8 cellular contexts compared by ENCODE assay signal in genomic region chr5:693271-694041, GRCh38. TPM values are rescaled to one million over a fixed set of nuclear protein-coding genes. Genes with fewer than 3 reads are reported as not detected.
DNase-seq lines count a peak whose midpoint lies in the region; ATAC-seq and TF ChIP-seq lines count a peak whose summit lies in the region.
"Not testable (repeated sequence)": the region's sequence is repeated elsewhere in the genome, so short reads cannot be mapped to it uniquely, and the experiment has no call there.

TPPP (minus strand) TSS chr5:693352; CDS start chr5:678060, 15,292 bp downstream.

- not testable (repeated sequence) for H3K4me1 ChIP-seq in adipocyte (ENCODE audit: control insufficient read depth, insufficient read depth, low read length)

- peak; percentile 74 for DNase-seq in ELR (ENCODE audit: low read depth)
- not testable (repeated sequence) for DNase-seq in HFFc6
- peak; percentile 56 for DNase-seq in NCI-H1105 treated with DMSO at 0.1 percent for 48 hours (lab: John Stamatoyannopoulos, UW)
- DNase-seq in T-helper 2 cell = peak; percentile 67 to 81 (median 76)
- peak; percentile 78 for DNase-seq in adipocyte (ENCODE audit: low read depth)
- DNase-seq in cardiac septum (ENCODE audit: low spot score) = peak; percentile 94
- peak; percentile 96 for DNase-seq in occipital lobe (lab: John Stamatoyannopoulos, UW)
- peak; percentile 60 to 74 for DNase-seq in stimulated activated naive CD8-positive, alpha-beta T cell treated with anti-CD3 and anti-CD28 coated beads, Interleukin-15, amount 100 ng/mL, for 72 hours

- not testable (repeated sequence) for H3K9ac ChIP-seq in adipocyte (ENCODE audit: low read length)

- not testable (repeated sequence) for H3K4me1 Mint-ChIP-seq in HFFc6 (ENCODE audit: low read depth); stimulated activated naive CD8-positive, alpha-beta T cell treated with anti-CD3 and anti-CD28 coated beads, Interleukin-15, amount 100 ng/mL, for 72 hours

- H3K27ac Mint-ChIP-seq in HFFc6; stimulated activated naive CD8-positive, alpha-beta T cell treated with anti-CD3 and anti-CD28 coated beads, Interleukin-15, amount 100 ng/mL, for 72 hours: not testable (repeated sequence)

- TF ChIP-seq CTCF in HFFc6 (IDR thresholded peaks at IDR 0.05) = not testable (repeated sequence)

- not testable (repeated sequence) for H3K27me3 Mint-ChIP-seq in HFFc6 (ENCODE audit: insufficient read depth)
- H3K27me3 Mint-ChIP-seq in stimulated activated naive CD8-positive, alpha-beta T cell treated with anti-CD3 and anti-CD28 coated beads, Interleukin-15, amount 100 ng/mL, for 72 hours = peaks cover 20% of the 10 kb centered on the region

- intact Hi-C loops in cardiac septum (cut with DNase I) = not testable (repeated sequence)

- H3K36me3 Mint-ChIP-seq in HFFc6 (ENCODE audit: low read depth) = not testable (repeated sequence)

- H3K4me3 ChIP-seq in adipocyte (ENCODE audit: low read length) = not testable (repeated sequence)

- not testable (repeated sequence) for H3K36me3 ChIP-seq in adipocyte (ENCODE audit: control insufficient read depth, insufficient read depth, low read length, severe bottlenecking)

- not testable (repeated sequence) for H3K9me3 ChIP-seq in adipocyte (ENCODE audit: control insufficient read depth, low read length)

- peak within 1 kb of the TSS; percentile 69 for H3K4me3 Mint-ChIP-seq in HFFc6
- peak within 1 kb of the TSS; percentile 53 to 60 for H3K4me3 Mint-ChIP-seq in stimulated activated naive CD8-positive, alpha-beta T cell treated with anti-CD3 and anti-CD28 coated beads, Interleukin-15, amount 100 ng/mL, for 72 hours

- not testable (repeated sequence) for H3K27me3 ChIP-seq in adipocyte (replicated peaks; ENCODE audit: control insufficient read depth, insufficient read depth, low read length)

- peak; percentile 84 for ATAC-seq in stimulated activated naive CD8-positive, alpha-beta T cell treated with anti-CD3 and anti-CD28 coated beads, Interleukin-15, amount 100 ng/mL, for 72 hours

- not testable (repeated sequence) for H3K9me3 Mint-ChIP-seq in HFFc6; stimulated activated naive CD8-positive, alpha-beta T cell treated with anti-CD3 and anti-CD28 coated beads, Interleukin-15, amount 100 ng/mL, for 72 hours

RNA-seq across cellular contexts. Expression of gene TPPP, which starts in this region (rescaled TPM):
- under 1 TPM; 0.19 to 0.43 (median 0.30) TPM for total RNA-seq in HFFc6 (2021; fragmentation: NEBNext Ultra II Directional; extraction: Animal tissue kit (Norgen Biotek cat#: 25700))
- 7.3 TPM for total RNA-seq in cardiac septum
- 16.2 TPM for total RNA-seq in occipital lobe
